2 cellular contexts compared by ENCODE assay signal in the genomic region with DNA sequence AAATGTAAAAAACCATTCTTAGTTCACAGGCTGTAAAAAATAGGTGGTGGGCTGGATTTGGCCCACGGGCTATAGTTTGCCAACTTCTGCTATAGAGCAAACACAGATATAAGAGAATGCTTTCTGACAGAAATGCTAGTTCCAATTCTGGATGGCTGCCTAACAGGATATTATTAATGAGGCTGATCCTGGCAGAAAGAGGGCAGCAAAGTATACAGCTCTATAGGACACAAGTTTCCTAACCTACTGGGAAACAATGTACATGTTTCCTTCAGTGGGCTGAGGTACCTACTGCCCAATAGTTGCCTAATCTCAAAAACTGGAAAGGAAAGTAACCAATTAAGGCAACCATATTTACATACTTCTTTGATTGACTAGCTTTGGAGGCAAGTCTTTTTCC.
TF ChIP-seq lines count a peak whose summit lies in the region.

No MANE protein-coding gene starts in this region.

TF ChIP-seq in IMR-90, 13 proteins besides CTCF, POLR2A, EP300 and RAD21:
- TF ChIP-seq NFE2L2 (IDR thresholded peaks at IDR 0.05; ENCODE audit: low read depth, low read length), result no peak
- no peak for TF ChIP-seq MAZ (IDR thresholded peaks at IDR 0.05; ENCODE audit: borderline replicate concordance, low read depth, low read length)

TF ChIP-seq in GM12878, 131 proteins besides CTCF, POLR2A, EP300 and RAD21:
- TF ChIP-seq IKZF1 (conservative IDR thresholded peaks at IDR 0.05), result no peak
- TF ChIP-seq BMI1 (IDR thresholded peaks at IDR 0.05; ENCODE audit: borderline replicate concordance), result no peak
- no peak for TF ChIP-seq CBFB (IDR thresholded peaks at IDR 0.05; ENCODE audit: low read depth)
- no peak for TF ChIP-seq KLF5 (IDR thresholded peaks at IDR 0.05; ENCODE audit: partially characterized antibody)
- TF ChIP-seq, protein P1, sequence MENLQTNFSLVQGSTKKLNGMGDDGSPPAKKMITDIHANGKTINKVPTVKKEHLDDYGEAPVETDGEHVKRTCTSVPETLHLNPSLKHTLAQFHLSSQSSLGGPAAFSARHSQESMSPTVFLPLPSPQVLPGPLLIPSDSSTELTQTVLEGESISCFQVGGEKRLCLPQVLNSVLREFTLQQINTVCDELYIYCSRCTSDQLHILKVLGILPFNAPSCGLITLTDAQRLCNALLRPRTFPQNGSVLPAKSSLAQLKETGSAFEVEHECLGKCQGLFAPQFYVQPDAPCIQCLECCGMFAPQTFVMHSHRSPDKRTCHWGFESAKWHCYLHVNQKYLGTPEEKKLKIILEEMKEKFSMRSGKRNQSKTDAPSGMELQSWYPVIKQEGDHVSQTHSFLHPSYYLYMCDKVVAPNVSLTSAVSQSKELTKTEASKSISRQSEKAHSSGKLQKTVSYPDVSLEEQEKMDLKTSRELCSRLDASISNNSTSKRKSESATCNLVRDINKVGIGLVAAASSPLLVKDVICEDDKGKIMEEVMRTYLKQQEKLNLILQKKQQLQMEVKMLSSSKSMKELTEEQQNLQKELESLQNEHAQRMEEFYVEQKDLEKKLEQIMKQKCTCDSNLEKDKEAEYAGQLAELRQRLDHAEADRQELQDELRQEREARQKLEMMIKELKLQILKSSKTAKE (IDR thresholded peaks at IDR 0.05; ENCODE audit: low read depth, poor library complexity, severe bottlenecking), result no peak
- TF ChIP-seq, protein P2, sequence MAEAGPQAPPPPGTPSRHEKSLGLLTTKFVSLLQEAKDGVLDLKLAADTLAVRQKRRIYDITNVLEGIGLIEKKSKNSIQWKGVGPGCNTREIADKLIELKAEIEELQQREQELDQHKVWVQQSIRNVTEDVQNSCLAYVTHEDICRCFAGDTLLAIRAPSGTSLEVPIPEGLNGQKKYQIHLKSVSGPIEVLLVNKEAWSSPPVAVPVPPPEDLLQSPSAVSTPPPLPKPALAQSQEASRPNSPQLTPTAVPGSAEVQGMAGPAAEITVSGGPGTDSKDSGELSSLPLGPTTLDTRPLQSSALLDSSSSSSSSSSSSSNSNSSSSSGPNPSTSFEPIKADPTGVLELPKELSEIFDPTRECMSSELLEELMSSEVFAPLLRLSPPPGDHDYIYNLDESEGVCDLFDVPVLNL (IDR thresholded peaks at IDR 0.05; ENCODE audit: low read depth, low read length), result no peak
- TF ChIP-seq, protein P3, sequence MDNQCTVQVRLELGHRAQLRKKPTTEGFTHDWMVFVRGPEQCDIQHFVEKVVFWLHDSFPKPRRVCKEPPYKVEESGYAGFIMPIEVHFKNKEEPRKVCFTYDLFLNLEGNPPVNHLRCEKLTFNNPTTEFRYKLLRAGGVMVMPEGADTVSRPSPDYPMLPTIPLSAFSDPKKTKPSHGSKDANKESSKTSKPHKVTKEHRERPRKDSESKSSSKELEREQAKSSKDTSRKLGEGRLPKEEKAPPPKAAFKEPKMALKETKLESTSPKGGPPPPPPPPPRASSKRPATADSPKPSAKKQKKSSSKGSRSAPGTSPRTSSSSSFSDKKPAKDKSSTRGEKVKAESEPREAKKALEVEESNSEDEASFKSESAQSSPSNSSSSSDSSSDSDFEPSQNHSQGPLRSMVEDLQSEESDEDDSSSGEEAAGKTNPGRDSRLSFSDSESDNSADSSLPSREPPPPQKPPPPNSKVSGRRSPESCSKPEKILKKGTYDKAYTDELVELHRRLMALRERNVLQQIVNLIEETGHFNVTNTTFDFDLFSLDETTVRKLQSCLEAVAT (IDR thresholded peaks at IDR 0.05), result no peak
- TF ChIP-seq IKZF2 (IDR thresholded peaks at IDR 0.05), result no peak
- TF ChIP-seq, protein P4, sequence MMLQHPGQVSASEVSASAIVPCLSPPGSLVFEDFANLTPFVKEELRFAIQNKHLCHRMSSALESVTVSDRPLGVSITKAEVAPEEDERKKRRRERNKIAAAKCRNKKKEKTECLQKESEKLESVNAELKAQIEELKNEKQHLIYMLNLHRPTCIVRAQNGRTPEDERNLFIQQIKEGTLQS (IDR thresholded peaks at IDR 0.05; ENCODE audit: borderline replicate concordance, extremely low read depth, low read depth, low read length), result no peak
- TF ChIP-seq GATAD2B (conservative IDR thresholded peaks at IDR 0.05; ENCODE audit: low read depth), result no peak
- TF ChIP-seq CHD2 (IDR thresholded peaks at IDR 0.05; ENCODE audit: borderline replicate concordance, low read depth, low read length), result no peak
- no peak for TF ChIP-seq CREB1 (IDR thresholded peaks at IDR 0.05; ENCODE audit: low read depth)
- TF ChIP-seq CHD1 (IDR thresholded peaks at IDR 0.05; ENCODE audit: low read depth, low read length), result no peak
- TF ChIP-seq, protein P5, sequence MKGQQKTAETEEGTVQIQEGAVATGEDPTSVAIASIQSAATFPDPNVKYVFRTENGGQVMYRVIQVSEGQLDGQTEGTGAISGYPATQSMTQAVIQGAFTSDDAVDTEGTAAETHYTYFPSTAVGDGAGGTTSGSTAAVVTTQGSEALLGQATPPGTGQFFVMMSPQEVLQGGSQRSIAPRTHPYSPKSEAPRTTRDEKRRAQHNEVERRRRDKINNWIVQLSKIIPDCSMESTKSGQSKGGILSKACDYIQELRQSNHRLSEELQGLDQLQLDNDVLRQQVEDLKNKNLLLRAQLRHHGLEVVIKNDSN (IDR thresholded peaks at IDR 0.05; ENCODE audit: borderline replicate concordance, extremely low read length, insufficient read depth, low read depth, low read length), result no peak
- no peak for TF ChIP-seq TCF12 (IDR thresholded peaks at IDR 0.05; ENCODE audit: low read depth, low read length)
- no peak for TF ChIP-seq YBX1 (IDR thresholded peaks at IDR 0.05)
